1 cellular context compared by ENCODE assay signal in the genomic region with DNA sequence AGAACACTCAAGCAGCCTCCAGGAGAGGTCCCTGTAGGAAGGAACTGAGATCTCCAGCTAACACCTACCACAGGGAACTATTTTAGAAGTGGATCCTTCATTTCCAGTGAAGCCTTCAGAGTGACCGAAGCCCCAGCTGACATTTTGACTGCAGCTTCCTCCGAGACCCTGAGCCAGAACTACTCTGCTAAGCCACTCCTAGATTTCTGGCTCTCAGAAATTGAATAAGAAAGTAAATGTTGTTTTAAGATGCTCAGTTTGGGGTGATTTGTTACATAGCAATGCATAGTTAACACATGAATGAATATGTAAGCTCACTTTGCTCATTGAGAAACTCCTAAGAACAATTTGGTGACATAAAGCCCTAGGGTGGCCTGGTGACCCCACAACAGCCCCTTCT.
TF ChIP-seq lines count a peak whose summit lies in the region.

No MANE protein-coding gene starts in this region.

TF ChIP-seq in GM23338, 12 proteins besides CTCF, POLR2A, EP300 and RAD21 (continued from another document):
- TF ChIP-seq, protein P1, sequence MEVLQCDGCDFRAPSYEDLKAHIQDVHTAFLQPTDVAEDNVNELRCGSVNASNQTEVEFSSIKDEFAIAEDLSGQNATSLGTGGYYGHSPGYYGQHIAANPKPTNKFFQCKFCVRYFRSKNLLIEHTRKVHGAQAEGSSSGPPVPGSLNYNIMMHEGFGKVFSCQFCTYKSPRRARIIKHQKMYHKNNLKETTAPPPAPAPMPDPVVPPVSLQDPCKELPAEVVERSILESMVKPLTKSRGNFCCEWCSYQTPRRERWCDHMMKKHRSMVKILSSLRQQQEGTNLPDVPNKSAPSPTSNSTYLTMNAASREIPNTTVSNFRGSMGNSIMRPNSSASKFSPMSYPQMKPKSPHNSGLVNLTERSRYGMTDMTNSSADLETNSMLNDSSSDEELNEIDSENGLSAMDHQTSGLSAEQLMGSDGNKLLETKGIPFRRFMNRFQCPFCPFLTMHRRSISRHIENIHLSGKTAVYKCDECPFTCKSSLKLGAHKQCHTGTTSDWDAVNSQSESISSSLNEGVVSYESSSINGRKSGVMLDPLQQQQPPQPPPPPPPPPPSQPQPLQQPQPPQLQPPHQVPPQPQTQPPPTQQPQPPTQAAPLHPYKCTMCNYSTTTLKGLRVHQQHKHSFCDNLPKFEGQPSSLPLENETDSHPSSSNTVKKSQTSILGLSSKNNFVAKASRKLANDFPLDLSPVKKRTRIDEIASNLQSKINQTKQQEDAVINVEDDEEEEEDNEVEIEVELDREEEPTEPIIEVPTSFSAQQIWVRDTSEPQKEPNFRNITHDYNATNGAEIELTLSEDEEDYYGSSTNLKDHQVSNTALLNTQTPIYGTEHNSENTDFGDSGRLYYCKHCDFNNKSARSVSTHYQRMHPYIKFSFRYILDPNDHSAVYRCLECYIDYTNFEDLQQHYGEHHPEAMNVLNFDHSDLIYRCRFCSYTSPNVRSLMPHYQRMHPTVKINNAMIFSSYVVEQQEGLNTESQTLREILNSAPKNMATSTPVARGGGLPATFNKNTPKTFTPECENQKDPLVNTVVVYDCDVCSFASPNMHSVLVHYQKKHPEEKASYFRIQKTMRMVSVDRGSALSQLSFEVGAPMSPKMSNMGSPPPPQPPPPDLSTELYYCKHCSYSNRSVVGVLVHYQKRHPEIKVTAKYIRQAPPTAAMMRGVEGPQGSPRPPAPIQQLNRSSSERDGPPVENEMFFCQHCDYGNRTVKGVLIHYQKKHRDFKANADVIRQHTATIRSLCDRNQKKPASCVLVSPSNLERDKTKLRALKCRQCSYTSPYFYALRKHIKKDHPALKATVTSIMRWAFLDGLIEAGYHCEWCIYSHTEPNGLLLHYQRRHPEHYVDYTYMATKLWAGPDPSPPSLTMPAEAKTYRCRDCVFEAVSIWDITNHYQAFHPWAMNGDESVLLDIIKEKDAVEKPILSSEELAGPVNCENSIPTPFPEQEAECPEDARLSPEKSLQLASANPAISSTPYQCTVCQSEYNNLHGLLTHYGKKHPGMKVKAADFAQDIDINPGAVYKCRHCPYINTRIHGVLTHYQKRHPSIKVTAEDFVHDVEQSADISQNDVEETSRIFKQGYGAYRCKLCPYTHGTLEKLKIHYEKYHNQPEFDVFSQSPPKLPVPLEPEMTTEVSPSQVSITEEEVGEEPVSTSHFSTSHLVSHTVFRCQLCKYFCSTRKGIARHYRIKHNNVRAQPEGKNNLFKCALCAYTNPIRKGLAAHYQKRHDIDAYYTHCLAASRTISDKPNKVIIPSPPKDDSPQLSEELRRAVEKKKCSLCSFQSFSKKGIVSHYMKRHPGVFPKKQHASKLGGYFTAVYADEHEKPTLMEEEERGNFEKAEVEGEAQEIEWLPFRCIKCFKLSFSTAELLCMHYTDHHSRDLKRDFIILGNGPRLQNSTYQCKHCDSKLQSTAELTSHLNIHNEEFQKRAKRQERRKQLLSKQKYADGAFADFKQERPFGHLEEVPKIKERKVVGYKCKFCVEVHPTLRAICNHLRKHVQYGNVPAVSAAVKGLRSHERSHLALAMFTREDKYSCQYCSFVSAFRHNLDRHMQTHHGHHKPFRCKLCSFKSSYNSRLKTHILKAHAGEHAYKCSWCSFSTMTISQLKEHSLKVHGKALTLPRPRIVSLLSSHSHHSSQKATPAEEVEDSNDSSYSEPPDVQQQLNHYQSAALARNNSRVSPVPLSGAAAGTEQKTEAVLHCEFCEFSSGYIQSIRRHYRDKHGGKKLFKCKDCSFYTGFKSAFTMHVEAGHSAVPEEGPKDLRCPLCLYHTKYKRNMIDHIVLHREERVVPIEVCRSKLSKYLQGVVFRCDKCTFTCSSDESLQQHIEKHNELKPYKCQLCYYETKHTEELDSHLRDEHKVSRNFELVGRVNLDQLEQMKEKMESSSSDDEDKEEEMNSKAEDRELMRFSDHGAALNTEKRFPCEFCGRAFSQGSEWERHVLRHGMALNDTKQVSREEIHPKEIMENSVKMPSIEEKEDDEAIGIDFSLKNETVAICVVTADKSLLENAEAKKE (CRISPR knock-in tag; IDR thresholded peaks at IDR 0.05) = no peak
